19 cellular contexts compared by ENCODE assay signal in genomic region chr22:23670378-23671295, GRCh38. TPM values are rescaled to one million over a fixed set of nuclear protein-coding genes. Genes with fewer than 3 reads are reported as not detected.
DNase-seq lines count a peak whose midpoint lies in the region; ATAC-seq, FAIRE-seq and TF ChIP-seq lines count a peak whose summit lies in the region.
"Had no signal": no experiment of that assay in that cellular context is flagged by ENCODE, and none has a peak within 500 bp of the region (broad histone marks: within the 10 kb centered on the region; RNA-seq: fewer than 3 reads in every experiment).

No MANE protein-coding gene starts in this region.

- no peak overlapping the region for H3K4ac ChIP-seq in neuronal stem cell (ENCODE audit: low read length)

- TF ChIP-seq RAD21 in A549 (conservative IDR thresholded peaks at IDR 0.05 in 1 of 2, IDR thresholded peaks at IDR 0.05 in 1 of 2), result no peak

- no peak overlapping the region for H4K8ac ChIP-seq in neuronal stem cell (ENCODE audit: low read depth, low read length)

- no peak overlapping the region for H2BK15ac ChIP-seq in neuronal stem cell (ENCODE audit: low read length)

- peaks cover 3% of the 10 kb centered on the region; the same call in 2 of the 3 replicates for H3K4me1 ChIP-seq in A549
- peaks cover 0 to 9% of the 10 kb centered on the region in 2 donors for H3K4me1 ChIP-seq in neuronal stem cell (ENCODE audit: control insufficient read depth in 2 of 2, insufficient read depth in 1 of 2, low read depth in 1 of 2, low read length in 2 of 2)
- H3K4me1 ChIP-seq in suprapubic skin, result no peaks in the 10 kb centered on the region

- no peak overlapping the region for H2AFZ ChIP-seq in neuronal stem cell (ENCODE audit: low read length)

- no peak overlapping the region for H2AK5ac ChIP-seq in neuronal stem cell (ENCODE audit: low read depth, low read length)

- H3K4me2 ChIP-seq in A549 (no peak overlapping the region), neuronal stem cell (ENCODE audit: insufficient read depth, low read length, poor library complexity, severe bottlenecking) (no peak overlapping the region)

- FAIRE-seq in A549 (lab: Jason Lieb, UNC), result no peak
- FAIRE-seq: RCC 7860 had no signal

- H2BK120ac ChIP-seq in neuronal stem cell (ENCODE audit: low read depth, low read length), result no peak overlapping the region

- TF ChIP-seq POLR2A in A549 (IDR thresholded peaks at IDR 0.05; ENCODE audit: low read length) (no peak), suprapubic skin (IDR thresholded peaks at IDR 0.05) (no peak)

- H3K4me3 ChIP-seq in A549 (no peak overlapping the region), neuronal stem cell (ENCODE audit: low read length in 2 of 2) (no peak overlapping the region), suprapubic skin (no peak overlapping the region)

- H3K27me3 ChIP-seq in neuronal stem cell (ENCODE audit: control insufficient read depth in 3 of 3, insufficient read depth in 3 of 3, low read depth in 1 of 3, low read length in 3 of 3), result no peaks in the 10 kb centered on the region
- H3K27me3 ChIP-seq in suprapubic skin, result no peaks in the 10 kb centered on the region

- H3K23ac ChIP-seq in neuronal stem cell (ENCODE audit: low read depth, low read length, poor library complexity), result peak overlapping the region; percentile 2

- H3K36me3 Mint-ChIP-seq in central memory CD8-positive, alpha-beta T cell (ENCODE audit: insufficient read depth), result peaks cover 5% of the 10 kb centered on the region

- no peaks in the 10 kb centered on the region for H3K9me3 ChIP-seq in A549
- H3K9me3 ChIP-seq in neuronal stem cell (replicated peaks in 1 of 2; ENCODE audit: control insufficient read depth in 2 of 2, insufficient read depth in 1 of 2, low read depth in 1 of 2, low read length in 2 of 2), result no peaks in the 10 kb centered on the region
- no peaks in the 10 kb centered on the region for H3K9me3 ChIP-seq in suprapubic skin

- WGBS in A549 (ENCODE audit: missing lambda C conversion rate), result 86% methylated on average over 1 of the region's 16 CpGs
- WGBS in neuronal stem cell (ENCODE audit: extremely low coverage in 2 of 2, insufficient read length in 2 of 2, insufficient replicate concordance in 1 of 2), 2 donors, result no CpG with 5 or more reads among the region's 16 CpGs
- 76% methylated on average over 4 of the region's 16 CpGs for WGBS in suprapubic skin

- H3K4me3 Mint-ChIP-seq in central memory CD8-positive, alpha-beta T cell, result no peak overlapping the region

- no peak overlapping the region for H3K9ac ChIP-seq in neuronal stem cell (ENCODE audit: low read depth, low read length, poor library complexity)

- TF ChIP-seq CTCF in A549 (IDR thresholded peaks at IDR 0.05), result no peak
- no peak for TF ChIP-seq CTCF in suprapubic skin (IDR thresholded peaks at IDR 0.05)

- no peaks in the 10 kb centered on the region for H3K27me3 Mint-ChIP-seq in central memory CD8-positive, alpha-beta T cell

- no peak overlapping the region for H2BK12ac ChIP-seq in neuronal stem cell (ENCODE audit: low read length)

- H3K79me1 ChIP-seq in neuronal stem cell (ENCODE audit: low read depth, low read length), result no peaks in the 10 kb centered on the region

- H3K27ac ChIP-seq in A549 (no peak overlapping the region), neuronal stem cell (replicated peaks; ENCODE audit: low read length) (no peak overlapping the region), suprapubic skin (no peak overlapping the region)

- no peaks in the 10 kb centered on the region for H3K9me3 Mint-ChIP-seq in central memory CD8-positive, alpha-beta T cell

- CTCF ChIA-PET in A549 (lab: Yijun Ruan, JAX), result no interaction called here

- H3K36me3 ChIP-seq in neuronal stem cell (replicated peaks in 1 of 2; ENCODE audit: control insufficient read depth in 2 of 2, insufficient read depth in 2 of 2, low read length in 2 of 2) (peaks cover 0 to 3% of the 10 kb centered on the region in 2 donors), suprapubic skin (no peaks in the 10 kb centered on the region)

- TF ChIP-seq EP300 in A549 (IDR thresholded peaks at IDR 0.05) (no peak), suprapubic skin (IDR thresholded peaks at IDR 0.05) (no peak)

- peaks cover 3% of the 10 kb centered on the region for H3K4me1 Mint-ChIP-seq in central memory CD8-positive, alpha-beta T cell

- H2BK5ac ChIP-seq in neuronal stem cell (ENCODE audit: low read length), result no peak overlapping the region

- no peak overlapping the region for H3K14ac ChIP-seq in neuronal stem cell (ENCODE audit: low read length)

- POLR2A ChIA-PET in A549 (lab: Yijun Ruan, JAX), result no interaction called here

- DNase-seq in A549 (ENCODE audit: low read depth in 1 of 2, low spot score in 1 of 2), result no peak
- peak; percentile 18 for DNase-seq in ELR (ENCODE audit: low read depth)
- DNase-seq in central memory CD8-positive, alpha-beta T cell (ENCODE audit: low spot score in 2 of 2), result no peak
- DNase-seq in neuronal stem cell (ENCODE audit: low spot score), result no peak
- no peak for DNase-seq in NCI-H187 treated with DMSO at 0.1 percent for 48 hours (lab: John Stamatoyannopoulos, UW)
- no peak for DNase-seq in suprapubic skin (ENCODE audit: low spot score in 2 of 2)
- no peak for DNase-seq in cerebellar nuclear complex (lab: John Stamatoyannopoulos, UW)
- no peak for DNase-seq in glomerular visceral epithelial cell (ENCODE audit: extremely low spot score)
- DNase-seq: C1 segment of cervical spinal cord; DMS79; HCEC 1CT; NCI-H1105; NCI-H2081 treated with DMSO at 0.1 percent for 48 hours; NCI-H446 treated with DMSO at 0.1 percent for 48 hours; NCI-H748 treated with DMSO at 0.1 percent for 48 hours; NK-92 treated with Interleukin-12 subunit alpha and Interleukin-12 subunit beta, amount 100 ng/mL, for 24 hours; SHP77 treated with DMSO at 0.1 percent for 48 hours had no signal

- peak overlapping the region; percentile 51 for H3K27ac Mint-ChIP-seq in central memory CD8-positive, alpha-beta T cell (ENCODE audit: low read depth)

- no peak overlapping the region for H3K18ac ChIP-seq in neuronal stem cell (ENCODE audit: low read length)

- no peak overlapping the region for H4K91ac ChIP-seq in neuronal stem cell (ENCODE audit: low read depth, low read length, poor library complexity)

- ATAC-seq in A549, result peak; percentile 14 to 35; a peak in 3 of 6 replicates
- ATAC-seq in central memory CD8-positive, alpha-beta T cell (replicated peaks; ENCODE audit: extremely low read depth, poor library complexity, severe bottlenecking), result no peak

TF ChIP-seq in A549, 52 proteins besides CTCF, POLR2A, EP300 and RAD21:
- TF ChIP-seq ESRRA (IDR thresholded peaks at IDR 0.05; ENCODE audit: borderline replicate concordance, low read length) (no peak), NR3C1 (IDR thresholded peaks at IDR 0.05) (no peak), NFE2L2 (conservative IDR thresholded peaks at IDR 0.05; ENCODE audit: low read length) (no peak), EHF (CRISPR knock-in tag; IDR thresholded peaks at IDR 0.05) (no peak), MAFK (IDR thresholded peaks at IDR 0.05; ENCODE audit: partially characterized antibody) (no peak), MAZ (IDR thresholded peaks at IDR 0.05; ENCODE audit: borderline replicate concordance, low read depth, low read length) (no peak), JUNB (IDR thresholded peaks at IDR 0.05) (no peak)
- TF ChIP-seq, protein P1, sequence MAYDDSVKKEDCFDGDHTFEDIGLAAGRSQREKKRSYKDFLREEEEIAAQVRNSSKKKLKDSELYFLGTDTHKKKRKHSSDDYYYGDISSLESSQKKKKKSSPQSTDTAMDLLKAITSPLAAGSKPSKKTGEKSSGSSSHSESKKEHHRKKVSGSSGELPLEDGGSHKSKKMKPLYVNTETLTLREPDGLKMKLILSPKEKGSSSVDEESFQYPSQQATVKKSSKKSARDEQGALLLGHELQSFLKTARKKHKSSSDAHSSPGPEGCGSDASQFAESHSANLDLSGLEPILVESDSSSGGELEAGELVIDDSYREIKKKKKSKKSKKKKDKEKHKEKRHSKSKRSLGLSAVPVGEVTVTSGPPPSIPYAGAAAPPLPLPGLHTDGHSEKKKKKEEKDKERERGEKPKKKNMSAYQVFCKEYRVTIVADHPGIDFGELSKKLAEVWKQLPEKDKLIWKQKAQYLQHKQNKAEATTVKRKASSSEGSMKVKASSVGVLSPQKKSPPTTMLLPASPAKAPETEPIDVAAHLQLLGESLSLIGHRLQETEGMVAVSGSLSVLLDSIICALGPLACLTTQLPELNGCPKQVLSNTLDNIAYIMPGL (CRISPR knock-in tag; IDR thresholded peaks at IDR 0.05; ENCODE audit: borderline replicate concordance), result no peak

RNA-seq across cellular contexts. Expression of gene RGL4, which starts 20.2 kb away (rescaled TPM):
- polyA plus RNA-seq in A549 (2011; rRNA removed) (not detected in 2 replicates), A549 (2017; fragmentation: RNase III; extraction: RNeasy Plus Mini Kit Qiagen cat#74134 plus additional on column Dnase treatment) (not detected in 3 replicates)
- polyA plus RNA-seq in A549 (2012; cell fraction: cytosol; rRNA removed), result not detected in 2 replicates
- not detected in 2 replicates for polyA plus RNA-seq in A549 (2012; cell fraction: nucleus; rRNA removed)
- polyA minus RNA-seq in A549 (2011; rRNA and poly(A)+ RNA removed), result not detected in 2 replicates
- polyA plus RNA-seq in neuronal stem cell (2013, experiment 1 of 2), result not detected
- not detected for polyA plus RNA-seq in neuronal stem cell (2013, experiment 2 of 2)
- not detected for total RNA-seq in suprapubic skin
- total RNA-seq: G401 had no signal

RNA-seq across cellular contexts. Expression of gene DRICH1, which starts 38.5 kb away (rescaled TPM):
- 0.70 and 0.85 TPM in 2 replicates for polyA plus RNA-seq in A549 (2011; rRNA removed)
- polyA plus RNA-seq in A549 (2012; cell fraction: cytosol; rRNA removed), result 0.21 and 0.25 TPM in 2 replicates
- polyA plus RNA-seq in A549 (2012; cell fraction: nucleus; rRNA removed), result 0.78 and 0.84 TPM in 2 replicates
- polyA plus RNA-seq in A549 (2017; fragmentation: RNase III; extraction: RNeasy Plus Mini Kit Qiagen cat#74134 plus additional on column Dnase treatment), result 0.26 to 0.58 TPM (median 0.28 TPM) in 3 replicates
- 0.33 and 0.44 TPM in 2 replicates for polyA minus RNA-seq in A549 (2011; rRNA and poly(A)+ RNA removed)
- 0.26 TPM for polyA plus RNA-seq in neuronal stem cell (2013, experiment 1 of 2)
- polyA plus RNA-seq in neuronal stem cell (2013, experiment 2 of 2), result 0.26 TPM
- total RNA-seq in suprapubic skin, result 1 to 10 TPM in 1 of 4 donors, not detected in 3; 1.3 TPM
- total RNA-seq: G401 had no signal
